ENCODE assay signal across 19 cellular contexts in the genomic region with DNA sequence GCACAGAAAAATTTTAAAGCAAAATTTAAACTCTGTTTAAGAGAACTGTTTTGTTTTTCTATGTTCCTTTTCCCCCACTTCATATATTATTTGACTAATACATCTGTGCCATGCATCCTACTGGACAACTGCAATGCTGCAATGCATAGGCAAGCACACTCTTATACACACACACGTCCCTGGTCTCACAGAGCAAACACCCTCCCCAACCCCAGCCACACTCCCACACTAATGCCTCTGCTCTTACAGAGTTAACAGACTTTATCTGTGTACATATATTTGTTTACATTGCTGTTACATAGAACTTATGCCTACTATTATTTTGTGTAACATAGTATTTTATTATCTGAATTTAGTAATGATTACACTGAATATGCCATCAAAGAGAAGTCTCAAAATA. TPM values are rescaled to one million over a fixed set of nuclear protein-coding genes. Genes with fewer than 3 reads are reported as not detected.
DNase-seq lines count a peak whose midpoint lies in the region; ATAC-seq and TF ChIP-seq lines count a peak whose summit lies in the region.
"Had no signal": no experiment of that assay in that cellular context is flagged by ENCODE, and none has a peak within 500 bp of the region (broad histone marks: within the 10 kb centered on the region; RNA-seq: fewer than 3 reads in every experiment).

No MANE protein-coding gene starts in this region.

- no peaks in the 10 kb centered on the region for H3K27me3 ChIP-seq in ACC112 (ENCODE audit: insufficient read depth, low read length)
- H3K27me3 ChIP-seq: Peyer's patch had no signal

- H2AFZ ChIP-seq in ACC112 (ENCODE audit: low read length, unreplicated experiment), result no peak overlapping the region
- H2AFZ ChIP-seq: GM23338 had no signal

- no peaks in the 10 kb centered on the region for H3K36me3 ChIP-seq in ACC112 (ENCODE audit: insufficient read depth, low read length)
- H3K36me3 ChIP-seq: Peyer's patch had no signal

- CTCF ChIA-PET in HEK293T (lab: Yijun Ruan, JAX), result no interaction called here

- TF ChIP-seq CTCF in fibroblast of villous mesenchyme (IDR thresholded peaks at IDR 0.05; ENCODE audit: insufficient read depth, low read depth, low read length), result no peak

- peak; percentile 79 for DNase-seq in DMS53 (lab: John Stamatoyannopoulos, UW)
- DNase-seq in OCI-M1 (lab: John Stamatoyannopoulos, UW), result peak; percentile 51
- peak; percentile 20 for DNase-seq in fibroblast of villous mesenchyme (ENCODE audit: low read depth)
- no peak for DNase-seq in NCI-H2196 (lab: John Stamatoyannopoulos, UW; ENCODE audit: unreplicated experiment)
- DNase-seq in HEK293T (ENCODE audit: extremely low spot score), result no peak
- DNase-seq: ACHN, Caco-2, DMS153, NCI-H1105, NCI-H1694 treated with DMSO at 0.1 percent for 48 hours, NCI-H2107, NCI-H748 treated with DMSO at 0.1 percent for 48 hours, Peyer's patch, SHP77 had no signal

- ATAC-seq in GM18858 (IDR thresholded peaks at IDR 0.05; ENCODE audit: unreplicated experiment) (no peak), GM21390 (IDR thresholded peaks at IDR 0.05; ENCODE audit: unreplicated experiment) (no peak)
- ATAC-seq: GM23338 had no signal

- H3K4me1 ChIP-seq in ACC112 (ENCODE audit: control insufficient read depth, insufficient read depth, low read length, unreplicated experiment), result peaks cover 26% of the 10 kb centered on the region
- H3K4me1 ChIP-seq: Caco-2, Peyer's patch had no signal

- POLR2A ChIA-PET in HEK293T (lab: Yijun Ruan, JAX), result no interaction called here

- no peaks in the 10 kb centered on the region for H3K79me2 ChIP-seq in ACC112 (ENCODE audit: control insufficient read depth, insufficient read depth, low read length, unreplicated experiment)

- H3K27ac ChIP-seq in ACC112 (ENCODE audit: low read depth, low read length), result peak overlapping the region; percentile 6; the same call in 1 of the 2 replicates
- H3K27ac ChIP-seq: KMS-11, Peyer's patch had no signal

- H3K4me3 ChIP-seq in ACC112 (ENCODE audit: low read depth, low read length) (no peak overlapping the region), fibroblast of villous mesenchyme (ENCODE audit: low read depth, low read length) (no peak overlapping the region)
- H3K4me3 ChIP-seq: GM23338, Peyer's patch had no signal

TF ChIP-seq in HEK293T, 16 proteins besides CTCF, POLR2A, EP300 and RAD21:
- no peak for TF ChIP-seq SP1 (IDR thresholded peaks at IDR 0.05)
- no peak for TF ChIP-seq CTBP1 (IDR thresholded peaks at IDR 0.05; ENCODE audit: borderline replicate concordance)
- TF ChIP-seq L3MBTL2 (conservative IDR thresholded peaks at IDR 0.05), result no peak
- TF ChIP-seq NFRKB (IDR thresholded peaks at IDR 0.05), result no peak
- TF ChIP-seq ARNT (IDR thresholded peaks at IDR 0.05), result no peak
- TF ChIP-seq FOXK2 (IDR thresholded peaks at IDR 0.05), result no peak
- TF ChIP-seq BHLHE40 (IDR thresholded peaks at IDR 0.05; ENCODE audit: borderline replicate concordance), result no peak
- no peak for TF ChIP-seq TARDBP (IDR thresholded peaks at IDR 0.05)
- no peak for TF ChIP-seq ZNF384 (IDR thresholded peaks at IDR 0.05)
- TF ChIP-seq ELF4 (IDR thresholded peaks at IDR 0.05), result no peak

RNA-seq across cellular contexts. Expression of gene CTSC, which starts 25.5 kb away (rescaled TPM):
- total RNA-seq in fibroblast of villous mesenchyme, result 145 and 276 TPM in 2 replicates

Comparison
In these comparisons a context has a peak if more than half of its experiments do, and no peak if none do; other contexts are left out.
1. DNase-seq: peak in DMS53 (single experiment), OCI-M1 (single experiment) and fibroblast of villous mesenchyme (single experiment); none in NCI-H2196 (single experiment) and HEK293T (single experiment).